7 cellular contexts compared by ENCODE assay signal in genomic region chr4:104896623-104897296, GRCh38.
DNase-seq lines count a peak whose midpoint lies in the region; ATAC-seq lines count a peak whose summit lies in the region.

No MANE protein-coding gene starts in this region.

- H3K27me3 Mint-ChIP-seq in naive thymus-derived CD4-positive, alpha-beta T cell, result no peaks in the 10 kb centered on the region

- ATAC-seq in GM18909 (IDR thresholded peaks at IDR 0.05; ENCODE audit: poor library complexity, unreplicated experiment) (peak; percentile 79), HG02678 (IDR thresholded peaks at IDR 0.05; ENCODE audit: unreplicated experiment) (peak; percentile 60)
- ATAC-seq in naive thymus-derived CD4-positive, alpha-beta T cell, result peak; percentile 79

- no peaks in the 10 kb centered on the region for H3K9me3 ChIP-seq in naive thymus-derived CD4-positive, alpha-beta T cell (ENCODE audit: control insufficient read depth in 2 of 3, low read length in 3 of 3)

- no peak overlapping the region for H3K27ac ChIP-seq in naive thymus-derived CD4-positive, alpha-beta T cell (ENCODE audit: low read depth, low read length)

- no peak overlapping the region for H3K4me3 Mint-ChIP-seq in naive thymus-derived CD4-positive, alpha-beta T cell

- CTCF ChIA-PET in naive thymus-derived CD4-positive, alpha-beta T cell (lab: Charles Lee), result no interaction called here

- H3K9me3 Mint-ChIP-seq in naive thymus-derived CD4-positive, alpha-beta T cell, result peaks cover 0 to 17% (median 5%) of the 10 kb centered on the region in 11 donors

- H3K4me1 Mint-ChIP-seq in naive thymus-derived CD4-positive, alpha-beta T cell, result peaks cover 0 to 1% (median 0%) of the 10 kb centered on the region in 7 donors

- no peaks in the 10 kb centered on the region for H3K36me3 ChIP-seq in naive thymus-derived CD4-positive, alpha-beta T cell (ENCODE audit: control insufficient read depth in 2 of 3, insufficient read depth in 3 of 3, low read length in 3 of 3)

- no peak overlapping the region for H3K4me3 ChIP-seq in naive thymus-derived CD4-positive, alpha-beta T cell (ENCODE audit: low read length)

- no peaks in the 10 kb centered on the region for H3K27me3 ChIP-seq in naive thymus-derived CD4-positive, alpha-beta T cell (ENCODE audit: control insufficient read depth in 2 of 2, insufficient read depth in 2 of 2, low read length in 2 of 2)

- no peak overlapping the region for H3K27ac Mint-ChIP-seq in naive thymus-derived CD4-positive, alpha-beta T cell

- peaks cover 0 to 4% (median 0%) of the 10 kb centered on the region in 5 donors for H3K36me3 Mint-ChIP-seq in naive thymus-derived CD4-positive, alpha-beta T cell

- POLR2A ChIA-PET in naive thymus-derived CD4-positive, alpha-beta T cell (lab: Charles Lee), result interaction anchor here (0.8 kb wide), 1 partner anchor 11 kb away, joined by 3 read pairs; no protein-coding TSS in a partner anchor

- intact Hi-C loops in naive thymus-derived CD4-positive, alpha-beta T cell (cut with micrococcal nuclease), result no loop called here

- peak; percentile 33 to 75 for DNase-seq in NCI-H524 (lab: John Stamatoyannopoulos, UW)
- no peak for DNase-seq in naive thymus-derived CD4-positive, alpha-beta T cell
- DNase-seq in activated naive CD4-positive, alpha-beta T cell treated with anti-CD3 and anti-CD28 coated beads, Interleukin-2, amount 50 U/mL, for 16 hours, result no peak
- DNase-seq in stimulated activated CD4-positive, alpha-beta T cell treated with anti-CD3 and anti-CD28 coated beads, Interleukin-15, amount 100 ng/mL, for 24 hours, result no peak
- no peak for DNase-seq in NOMO-1 treated with DMSO at 0.1 percent for 48 hours (lab: John Stamatoyannopoulos, UW; ENCODE audit: unreplicated experiment)

- H3K4me1 ChIP-seq in naive thymus-derived CD4-positive, alpha-beta T cell (ENCODE audit: control insufficient read depth in 2 of 2, insufficient read depth in 2 of 2, low read length in 2 of 2), result no peaks in the 10 kb centered on the region

Comparison
In these comparisons a context has a peak if more than half of its experiments do, and no peak if none do; other contexts are left out.
1. DNase-seq: peak in NCI-H524 (2 of 2); none in naive thymus-derived CD4-positive, alpha-beta T cell (0 of 9), activated naive CD4-positive, alpha-beta T cell treated with anti-CD3 and anti-CD28 coated beads, Interleukin-2, amount 50 U/mL, for 16 hours (single experiment), stimulated activated CD4-positive, alpha-beta T cell treated with anti-CD3 and anti-CD28 coated beads, Interleukin-15, amount 100 ng/mL, for 24 hours (single experiment) and NOMO-1 treated with DMSO at 0.1 percent for 48 hours (single experiment).
2. Peak in every context shown above with its lines, with median percentiles within 50 percentile points of each other: ATAC-seq.